Comparison of ENCODE assay signal across 1 cellular context in the genomic region with DNA sequence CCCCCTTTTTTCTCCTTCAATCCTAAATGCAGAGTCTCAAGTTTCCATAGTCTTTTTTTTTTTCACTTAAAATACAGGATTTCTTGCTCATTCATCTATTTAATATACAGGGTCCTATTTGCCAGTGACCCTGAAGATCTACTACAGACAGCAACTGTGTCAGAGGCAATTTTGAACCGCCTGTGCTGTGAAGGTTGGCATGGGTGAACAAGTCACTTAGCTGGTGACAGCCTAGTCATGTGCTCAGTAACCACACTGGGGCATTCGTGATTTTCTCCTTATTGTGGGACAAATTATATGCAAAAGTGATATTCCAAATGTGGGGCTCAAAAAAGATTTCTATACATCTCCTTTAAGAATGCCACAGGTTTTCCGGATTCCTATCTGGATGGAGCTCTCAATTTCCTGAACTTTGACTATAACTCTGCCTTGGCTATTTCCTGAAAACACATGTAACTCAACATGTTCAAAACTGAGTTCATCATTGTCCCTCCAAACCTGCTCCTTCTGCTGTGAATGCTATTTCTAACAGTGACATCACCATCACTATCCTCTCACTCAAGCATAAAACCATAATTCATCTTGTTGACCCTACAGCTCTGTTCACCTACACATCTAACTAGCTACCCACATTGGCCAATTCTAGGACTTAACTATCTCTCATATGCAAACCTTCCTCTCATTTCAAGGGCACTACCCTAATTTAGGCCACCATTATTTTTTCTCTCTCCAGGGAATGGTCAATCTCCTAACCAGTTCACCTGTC.
TF ChIP-seq lines count a peak whose summit lies in the region.

No MANE protein-coding gene starts in this region.

TF ChIP-seq in K562, 482 proteins besides CTCF, POLR2A, EP300 and RAD21 (continued from another document):
- TF ChIP-seq, protein P1, sequence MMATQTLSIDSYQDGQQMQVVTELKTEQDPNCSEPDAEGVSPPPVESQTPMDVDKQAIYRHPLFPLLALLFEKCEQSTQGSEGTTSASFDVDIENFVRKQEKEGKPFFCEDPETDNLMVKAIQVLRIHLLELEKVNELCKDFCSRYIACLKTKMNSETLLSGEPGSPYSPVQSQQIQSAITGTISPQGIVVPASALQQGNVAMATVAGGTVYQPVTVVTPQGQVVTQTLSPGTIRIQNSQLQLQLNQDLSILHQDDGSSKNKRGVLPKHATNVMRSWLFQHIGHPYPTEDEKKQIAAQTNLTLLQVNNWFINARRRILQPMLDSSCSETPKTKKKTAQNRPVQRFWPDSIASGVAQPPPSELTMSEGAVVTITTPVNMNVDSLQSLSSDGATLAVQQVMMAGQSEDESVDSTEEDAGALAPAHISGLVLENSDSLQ (IDR thresholded peaks at IDR 0.05): peak; percentile 75
- TF ChIP-seq PRMT5 (CRISPR knock-in tag; IDR thresholded peaks at IDR 0.05): no peak
- TF ChIP-seq IRF1 (CRISPR knock-in tag; IDR thresholded peaks at IDR 0.05; ENCODE audit: borderline replicate concordance): no peak
- peak; percentile 42; the same call in 1 of the 2 replicates for TF ChIP-seq ATF7 (IDR thresholded peaks at IDR 0.05)
- TF ChIP-seq HMBOX1 (IDR thresholded peaks at IDR 0.05): peak; percentile 89
- TF ChIP-seq ZFP36 (IDR thresholded peaks at IDR 0.05; ENCODE audit: low read depth, low read length, partially characterized antibody): no peak
- no peak for TF ChIP-seq U2AF2 (optimal IDR thresholded peaks at IDR 0.05; ENCODE audit: low read depth, low read length)
